Comparison of ENCODE assay signal across 1 cellular context in genomic region chr3:187293514-187293870, GRCh38.
TF ChIP-seq lines count a peak whose summit lies in the region.

No MANE protein-coding gene starts in this region.

TF ChIP-seq in GM23338, 12 proteins besides CTCF, POLR2A, EP300 and RAD21 (continued from another document):
- TF ChIP-seq ZNF462 (CRISPR knock-in tag; IDR thresholded peaks at IDR 0.05) (no peak), NANOG (IDR thresholded peaks at IDR 0.05; ENCODE audit: borderline replicate concordance) (no peak)
